ENCODE assay signal across 8 cellular contexts in the genomic region with DNA sequence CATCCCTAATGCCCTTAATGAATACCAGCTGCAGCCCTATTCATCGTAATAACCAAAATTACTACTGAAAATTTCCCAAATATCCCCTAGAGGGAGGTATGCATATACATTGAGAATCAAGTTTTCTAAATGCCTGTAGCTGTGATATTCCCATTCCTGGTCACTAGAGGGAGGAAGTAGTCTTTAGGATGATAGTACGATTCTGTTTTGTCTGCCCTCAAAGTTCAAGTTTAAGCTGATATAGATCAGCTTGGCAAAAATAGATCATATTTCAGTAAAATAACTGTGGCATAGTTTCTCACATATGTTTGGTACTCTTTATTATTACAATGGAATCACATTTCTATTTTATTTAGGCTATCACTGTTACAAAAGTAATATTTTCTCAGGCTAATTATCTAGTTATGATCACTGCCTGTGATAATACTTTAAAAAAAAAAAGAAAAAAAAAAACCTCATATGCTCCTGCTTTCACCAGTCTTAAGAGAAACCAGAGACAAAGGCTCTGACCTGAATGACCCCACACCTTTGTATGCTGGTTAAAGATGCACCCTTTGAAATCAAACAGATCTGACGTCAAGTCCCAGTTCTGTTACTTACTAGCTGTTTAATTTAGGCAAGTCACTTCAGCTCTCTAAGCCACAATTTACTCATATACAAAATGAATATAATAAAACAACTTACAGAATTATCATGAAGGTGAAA. TPM values are rescaled to one million over a fixed set of nuclear protein-coding genes. Genes with fewer than 3 reads are reported as not detected.
DNase-seq lines count a peak whose midpoint lies in the region; ATAC-seq and TF ChIP-seq lines count a peak whose summit lies in the region.

No MANE protein-coding gene starts in this region.

- peaks cover 9% of the 10 kb centered on the region for H3K9me3 Mint-ChIP-seq in Caco-2 (ENCODE audit: unreplicated experiment)
- no peaks in the 10 kb centered on the region for H3K9me3 Mint-ChIP-seq in activated T-helper 17 cell treated with anti-CD3 and anti-CD28 coated beads, Interleukin-2, amount 50 U/mL, for 72 hours
- no peaks in the 10 kb centered on the region for H3K9me3 Mint-ChIP-seq in activated CD4-positive, alpha-beta T cell treated with anti-CD3 and anti-CD28 coated beads, Interleukin-2, amount 10 ng/mL, durations not matched to agents 7 days and 5 days

- no TSS peak for BruUV-seq in Caco-2 (replicated peaks; lab: Mats Ljungman, UMichigan)

- H3K4me3 Mint-ChIP-seq in Caco-2 (ENCODE audit: unreplicated experiment), result no peak overlapping the region
- peak overlapping the region; percentile 26 for H3K4me3 Mint-ChIP-seq in activated T-helper 17 cell treated with anti-CD3 and anti-CD28 coated beads, Interleukin-2, amount 50 U/mL, for 72 hours
- no peak overlapping the region for H3K4me3 Mint-ChIP-seq in activated CD4-positive, alpha-beta T cell treated with anti-CD3 and anti-CD28 coated beads, Interleukin-2, amount 10 ng/mL, durations not matched to agents 7 days and 5 days

- H3K36me3 ChIP-seq in Caco-2 (ENCODE audit: control insufficient read depth, insufficient read depth, low read length) (no peaks in the 10 kb centered on the region; the same call in 1 of the 2 replicates), heart left ventricle (peaks cover 0 to 42% (median 11%) of the 10 kb centered on the region in 9 donors)

- no peak overlapping the region for H3K27ac Mint-ChIP-seq in Caco-2 (ENCODE audit: unreplicated experiment)
- peak overlapping the region; percentile 39 for H3K27ac Mint-ChIP-seq in activated T-helper 17 cell treated with anti-CD3 and anti-CD28 coated beads, Interleukin-2, amount 50 U/mL, for 72 hours
- no peak overlapping the region for H3K27ac Mint-ChIP-seq in activated CD4-positive, alpha-beta T cell treated with anti-CD3 and anti-CD28 coated beads, Interleukin-2, amount 10 ng/mL, durations not matched to agents 7 days and 5 days

- intact Hi-C loops in Caco-2 (cut with micrococcal nuclease; ENCODE audit: unreplicated experiment) (loop anchor here (1.0 to 5.0 kb wide), 5 partner anchors 8 to 377 kb away; partner anchors contain the start of gene TSPYL4), heart left ventricle (cut with DNase I) (loop anchor here in 3 of 10 donors (5.0 to 10.0 kb wide), 2 partner anchors 51 to 296 kb away; no protein-coding TSS in a partner anchor)

- H3K36me3 Mint-ChIP-seq in Caco-2 (ENCODE audit: insufficient read depth, unreplicated experiment), result peaks cover 16% of the 10 kb centered on the region
- peaks cover 48% of the 10 kb centered on the region for H3K36me3 Mint-ChIP-seq in activated T-helper 17 cell treated with anti-CD3 and anti-CD28 coated beads, Interleukin-2, amount 50 U/mL, for 72 hours (ENCODE audit: low read depth)
- H3K36me3 Mint-ChIP-seq in activated CD4-positive, alpha-beta T cell treated with anti-CD3 and anti-CD28 coated beads, Interleukin-2, amount 10 ng/mL, durations not matched to agents 7 days and 5 days (ENCODE audit: low read depth), result peaks cover 8% of the 10 kb centered on the region

- no peaks in the 10 kb centered on the region for H3K27me3 Mint-ChIP-seq in Caco-2 (ENCODE audit: insufficient read depth, unreplicated experiment)
- no peaks in the 10 kb centered on the region for H3K27me3 Mint-ChIP-seq in activated T-helper 17 cell treated with anti-CD3 and anti-CD28 coated beads, Interleukin-2, amount 50 U/mL, for 72 hours
- no peaks in the 10 kb centered on the region for H3K27me3 Mint-ChIP-seq in activated CD4-positive, alpha-beta T cell treated with anti-CD3 and anti-CD28 coated beads, Interleukin-2, amount 10 ng/mL, durations not matched to agents 7 days and 5 days

- H3K4me3 ChIP-seq in Caco-2 (ENCODE audit: low read depth, low read length) (no peak overlapping the region), heart left ventricle (no peak overlapping the region)

- no peaks in the 10 kb centered on the region for H3K27me3 ChIP-seq in Caco-2 (replicated peaks; ENCODE audit: control insufficient read depth, insufficient read depth, low read length)
- H3K27me3 ChIP-seq in heart left ventricle, result no peaks in the 10 kb centered on the region

- 24 to 28% (median 25%) methylated on average over 3 of the region's 3 CpGs for WGBS in heart left ventricle, 4 donors

- H3K9me3 ChIP-seq in Caco-2 (no peaks in the 10 kb centered on the region), heart left ventricle (peaks cover 0 to 4% (median 0%) of the 10 kb centered on the region in 12 donors)

- no peaks in the 10 kb centered on the region for H3K4me1 Mint-ChIP-seq in Caco-2 (ENCODE audit: low read depth, unreplicated experiment)
- peaks cover 21% of the 10 kb centered on the region for H3K4me1 Mint-ChIP-seq in activated T-helper 17 cell treated with anti-CD3 and anti-CD28 coated beads, Interleukin-2, amount 50 U/mL, for 72 hours
- H3K4me1 Mint-ChIP-seq in activated CD4-positive, alpha-beta T cell treated with anti-CD3 and anti-CD28 coated beads, Interleukin-2, amount 10 ng/mL, durations not matched to agents 7 days and 5 days, result peaks cover 11% of the 10 kb centered on the region

- TF ChIP-seq POLR2A in heart left ventricle (IDR thresholded peaks at IDR 0.05), result no peak

- POLR2A ChIA-PET in Caco-2 (lab: Charles Lee), result interaction anchor here (1.2 kb wide), 1 partner anchor 11 kb away, joined by 5 read pairs; the partner anchor contains the start of gene TSPYL1
- POLR2A ChIA-PET in activated CD4-positive, alpha-beta T cell treated with anti-CD3 and anti-CD28 coated beads, Interleukin-2, amount 10 ng/mL, durations not matched to agents 7 days and 5 days (lab: Charles Lee), result no interaction called here

- DNase-seq in Caco-2 (peak in 1 of 2 experiments; percentile 56), NCI-H2196 (lab: John Stamatoyannopoulos, UW; ENCODE audit: unreplicated experiment) (peak; percentile 69), heart left ventricle (no peak), smooth muscle cell of the brain vasculature (ENCODE audit: low read depth, low spot score) (peak; percentile 55)
- no peak for DNase-seq in activated CD4-positive, alpha-beta T cell treated with anti-CD3 and anti-CD28 coated beads, Interleukin-2, amount 10 ng/mL, durations not matched to agents 7 days and 5 days

- H3K4me1 ChIP-seq in Caco-2 (no peaks in the 10 kb centered on the region), heart left ventricle (peaks cover 0 to 19% (median 3%) of the 10 kb centered on the region in 12 donors)

- CTCF ChIA-PET in Caco-2 (lab: Charles Lee), result interaction anchor here (0.7 to 1.7 kb wide), 19 partner anchors 10 to 400 kb away, joined by 3 to 16 read pairs (median 3); partner anchors contain the start of genes CALHM5, FRK, RSPH4A and RWDD1
- CTCF ChIA-PET in activated CD4-positive, alpha-beta T cell treated with anti-CD3 and anti-CD28 coated beads, Interleukin-2, amount 10 ng/mL, durations not matched to agents 7 days and 5 days (lab: Charles Lee), result interaction anchor here (0.9 to 3.4 kb wide), 9 partner anchors 10 to 393 kb away, joined by 3 to 13 read pairs (median 5); partner anchors contain the start of genes RWDD1 and TSPYL4

- no peak overlapping the region for H3K27ac ChIP-seq in heart left ventricle

- peak; percentile 91 to 94 for TF ChIP-seq CTCF in Caco-2 (IDR thresholded peaks at IDR 0.05; ENCODE audit: insufficient read depth in 1 of 2, low read depth in 1 of 2, low read length in 1 of 2, severe bottlenecking in 1 of 2, unreplicated experiment in 1 of 2)
- TF ChIP-seq CTCF in heart left ventricle (IDR thresholded peaks at IDR 0.05), result peak; percentile 52 to 83 (median 72)

- peak; percentile 81 for ATAC-seq in GM19043 (IDR thresholded peaks at IDR 0.05; ENCODE audit: low read depth, unreplicated experiment)
- peak; percentile 79 for ATAC-seq in HG03108 (IDR thresholded peaks at IDR 0.05; ENCODE audit: unreplicated experiment)
- peak; percentile 39 for ATAC-seq in activated T-helper 17 cell treated with anti-CD3 and anti-CD28 coated beads, Interleukin-2, amount 50 U/mL, for 72 hours (replicated peaks)
- ATAC-seq in heart left ventricle, result peak in 3 of 4 donors; percentile 56 to 65 (median 64)

RNA-seq across cellular contexts. Expression of gene TSPYL1, which starts 11.0 kb away (rescaled TPM):
- total RNA-seq in Caco-2 (2022) (55.0 and 57.3 TPM in 2 replicates), heart left ventricle (100 to 1,000 TPM in 5 of 9 donors, 10 to 100 TPM in 4; 81.5 to 150 (median 103) TPM)
- total RNA-seq in activated T-helper 17 cell treated with anti-CD3 and anti-CD28 coated beads, Interleukin-2, amount 50 U/mL, for 72 hours, result 10 to 100 TPM; 47.9 to 64.6 TPM
- 10 to 100 TPM; 24.8 to 68.5 TPM for polyA plus RNA-seq in heart left ventricle
- 10 to 100 TPM; 37.8 to 39.4 TPM for total RNA-seq in activated CD4-positive, alpha-beta T cell treated with anti-CD3 and anti-CD28 coated beads, Interleukin-2, amount 10 ng/mL, durations not matched to agents 7 days and 5 days

RNA-seq across cellular contexts. Expression of gene TSPYL4, which starts 14.9 kb away (rescaled TPM):
- 10.7 and 10.9 TPM in 2 replicates for total RNA-seq in Caco-2 (2022)
- 10 to 100 TPM; 10.3 to 13.1 TPM for total RNA-seq in activated T-helper 17 cell treated with anti-CD3 and anti-CD28 coated beads, Interleukin-2, amount 50 U/mL, for 72 hours
- 10 to 100 TPM; 26.0 to 34.1 (median 30.5) TPM for total RNA-seq in heart left ventricle
- 10 to 100 TPM in 1 of 2 donors, 1 to 10 TPM in 1; 8.0 to 52.8 TPM for polyA plus RNA-seq in heart left ventricle
- total RNA-seq in activated CD4-positive, alpha-beta T cell treated with anti-CD3 and anti-CD28 coated beads, Interleukin-2, amount 10 ng/mL, durations not matched to agents 7 days and 5 days, result 10 to 100 TPM; 17.0 to 18.8 TPM

Comparison
In these comparisons a context has a peak if more than half of its experiments do, and no peak if none do; other contexts are left out.
1. DNase-seq: peak in NCI-H2196 (single experiment) and smooth muscle cell of the brain vasculature (single experiment); none in heart left ventricle (0 of 5) and activated CD4-positive, alpha-beta T cell treated with anti-CD3 and anti-CD28 coated beads, Interleukin-2, amount 10 ng/mL, durations not matched to agents 7 days and 5 days (single experiment).
2. Peak in every context shown above with its lines, with median percentiles within 50 percentile points of each other: ATAC-seq.